Comparison of ENCODE assay signal across 12 cellular contexts in genomic region chr5:14251733-14252132, GRCh38.
DNase-seq lines count a peak whose midpoint lies in the region; ATAC-seq and TF ChIP-seq lines count a peak whose summit lies in the region.
"Had no signal": no experiment of that assay in that cellular context is flagged by ENCODE, and none has a peak within 500 bp of the region (broad histone marks: within the 10 kb centered on the region; RNA-seq: fewer than 3 reads in every experiment).

No MANE protein-coding gene starts in this region.

- TF ChIP-seq CTCF in neural cell (IDR thresholded peaks at IDR 0.05; ENCODE audit: poor library complexity, severe bottlenecking) = no peak
- no peak for TF ChIP-seq CTCF in right lobe of liver (IDR thresholded peaks at IDR 0.05)

- H3K9me2 ChIP-seq in neural cell (ENCODE audit: insufficient read depth, low read length) = no peaks in the 10 kb centered on the region

- peak overlapping the region; percentile 85 for H3K9ac ChIP-seq in neural cell (ENCODE audit: low read length)

- no peak overlapping the region for H2AFZ ChIP-seq in neural cell (ENCODE audit: low read depth, low read length)
- H2AFZ ChIP-seq: GM23338 had no signal

- TF ChIP-seq EP300 in neural cell (conservative IDR thresholded peaks at IDR 0.05; ENCODE audit: poor library complexity, severe bottlenecking) = no peak

- H3K36me3 ChIP-seq in neural cell (ENCODE audit: insufficient read depth, low read length) (no peaks in the 10 kb centered on the region), right lobe of liver (no peaks in the 10 kb centered on the region)

- DNase-seq in NCI-H774 (lab: John Stamatoyannopoulos, UW) (no peak), medulla oblongata (ENCODE audit: extremely low spot score) (no peak), right lobe of liver (no peak), DMS153 (lab: John Stamatoyannopoulos, UW) (no peak)
- DNase-seq: DND-41 had no signal

- intact Hi-C loops in right lobe of liver (cut with DNase I) = no loop called here

- peak; percentile 36 for ATAC-seq in GM18520 (IDR thresholded peaks at IDR 0.05; ENCODE audit: unreplicated experiment)
- peak; percentile 44 for ATAC-seq in GM21447 (IDR thresholded peaks at IDR 0.05; ENCODE audit: unreplicated experiment)
- peak; percentile 29 for ATAC-seq in HG03196 (IDR thresholded peaks at IDR 0.05; ENCODE audit: unreplicated experiment)
- ATAC-seq in right lobe of liver = no peak
- ATAC-seq: activated CD4-positive, CD25-positive, alpha-beta regulatory T cell treated with anti-CD3 and anti-CD28 coated beads, Interleukin-2, amount 50 U/mL, for 24 hours; GM23338 had no signal

- TF ChIP-seq POLR2A in right lobe of liver (IDR thresholded peaks at IDR 0.05) = no peak

- peaks cover 20% of the 10 kb centered on the region for H3F3A ChIP-seq in neural cell (ENCODE audit: insufficient read depth, low read length, poor library complexity, severe bottlenecking)

- no peaks in the 10 kb centered on the region for H3K4me1 ChIP-seq in right lobe of liver

- H3K27me3 ChIP-seq in neural cell (ENCODE audit: insufficient read depth, low read depth, low read length) = no peaks in the 10 kb centered on the region
- H3K27me3 ChIP-seq in right lobe of liver = no peaks in the 10 kb centered on the region

- H4K20me1 ChIP-seq in neural cell (ENCODE audit: insufficient read depth) = no peaks in the 10 kb centered on the region

- H3K4me2 ChIP-seq in neural cell (ENCODE audit: low read length) = no peak overlapping the region
- H3K4me2 ChIP-seq: GM23338 had no signal

- H3K27ac ChIP-seq in neural cell (ENCODE audit: low read length) (peak overlapping the region; percentile 97), right lobe of liver (no peak overlapping the region)
- H3K27ac ChIP-seq: epithelial cell of prostate had no signal

- H3K9me3 ChIP-seq in neural cell (ENCODE audit: low read length) = no peaks in the 10 kb centered on the region
- H3K9me3 ChIP-seq in right lobe of liver = no peaks in the 10 kb centered on the region

- peak overlapping the region; percentile 61 for H3K4me3 ChIP-seq in neural cell (ENCODE audit: low read length)
- H3K4me3 ChIP-seq in right lobe of liver = no peak overlapping the region
- H3K4me3 ChIP-seq: GM23338 had no signal

- no peak for TF ChIP-seq RAD21 in neural cell (conservative IDR thresholded peaks at IDR 0.05)

- peaks cover 82% of the 10 kb centered on the region for H3K79me2 ChIP-seq in neural cell (replicated peaks; ENCODE audit: insufficient read depth, low read length)

TF ChIP-seq in neural cell, 6 proteins besides CTCF, POLR2A, EP300 and RAD21:
- TF ChIP-seq, protein P1, sequence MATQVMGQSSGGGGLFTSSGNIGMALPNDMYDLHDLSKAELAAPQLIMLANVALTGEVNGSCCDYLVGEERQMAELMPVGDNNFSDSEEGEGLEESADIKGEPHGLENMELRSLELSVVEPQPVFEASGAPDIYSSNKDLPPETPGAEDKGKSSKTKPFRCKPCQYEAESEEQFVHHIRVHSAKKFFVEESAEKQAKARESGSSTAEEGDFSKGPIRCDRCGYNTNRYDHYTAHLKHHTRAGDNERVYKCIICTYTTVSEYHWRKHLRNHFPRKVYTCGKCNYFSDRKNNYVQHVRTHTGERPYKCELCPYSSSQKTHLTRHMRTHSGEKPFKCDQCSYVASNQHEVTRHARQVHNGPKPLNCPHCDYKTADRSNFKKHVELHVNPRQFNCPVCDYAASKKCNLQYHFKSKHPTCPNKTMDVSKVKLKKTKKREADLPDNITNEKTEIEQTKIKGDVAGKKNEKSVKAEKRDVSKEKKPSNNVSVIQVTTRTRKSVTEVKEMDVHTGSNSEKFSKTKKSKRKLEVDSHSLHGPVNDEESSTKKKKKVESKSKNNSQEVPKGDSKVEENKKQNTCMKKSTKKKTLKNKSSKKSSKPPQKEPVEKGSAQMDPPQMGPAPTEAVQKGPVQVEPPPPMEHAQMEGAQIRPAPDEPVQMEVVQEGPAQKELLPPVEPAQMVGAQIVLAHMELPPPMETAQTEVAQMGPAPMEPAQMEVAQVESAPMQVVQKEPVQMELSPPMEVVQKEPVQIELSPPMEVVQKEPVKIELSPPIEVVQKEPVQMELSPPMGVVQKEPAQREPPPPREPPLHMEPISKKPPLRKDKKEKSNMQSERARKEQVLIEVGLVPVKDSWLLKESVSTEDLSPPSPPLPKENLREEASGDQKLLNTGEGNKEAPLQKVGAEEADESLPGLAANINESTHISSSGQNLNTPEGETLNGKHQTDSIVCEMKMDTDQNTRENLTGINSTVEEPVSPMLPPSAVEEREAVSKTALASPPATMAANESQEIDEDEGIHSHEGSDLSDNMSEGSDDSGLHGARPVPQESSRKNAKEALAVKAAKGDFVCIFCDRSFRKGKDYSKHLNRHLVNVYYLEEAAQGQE (IDR thresholded peaks at IDR 0.05; ENCODE audit: borderline replicate concordance) = no peak
- no peak for TF ChIP-seq EZH2 (IDR thresholded peaks at IDR 0.05; ENCODE audit: borderline replicate concordance, insufficient read depth, low read length, poor library complexity, severe bottlenecking)
- no peak for TF ChIP-seq SMC3 (conservative IDR thresholded peaks at IDR 0.05; ENCODE audit: poor library complexity)
- TF ChIP-seq TAF1 (IDR thresholded peaks at IDR 0.05; ENCODE audit: low read depth) = no peak
- TF ChIP-seq POLR2AphosphoS5 (IDR thresholded peaks at IDR 0.05) = no peak
- no peak for TF ChIP-seq MXI1 (conservative IDR thresholded peaks at IDR 0.05; ENCODE audit: poor library complexity, severe bottlenecking)

Comparison
In these comparisons a context has a peak if more than half of its experiments do, and no peak if none do; other contexts are left out.
1. ATAC-seq: peak in GM18520 (single experiment), GM21447 (single experiment) and HG03196 (single experiment); none in right lobe of liver (0 of 4).